Comparison of ENCODE assay signal across 22 cellular contexts in genomic region chr1:20475002-20475401, GRCh38. TPM values are rescaled to one million over a fixed set of nuclear protein-coding genes. Genes with fewer than 3 reads are reported as not detected.
A peak's percentile ranks its signal among the peaks of the same experiment; 100 is the strongest.
DNase-seq lines count a peak whose midpoint lies in the region; ATAC-seq and TF ChIP-seq lines count a peak whose summit lies in the region.
"Had no signal": no experiment of that assay in that cellular context is flagged by ENCODE, and none has a peak within 500 bp of the region (broad histone marks: within the 10 kb centered on the region; RNA-seq: fewer than 3 reads in every experiment).

No MANE protein-coding gene starts in this region.

- no peaks in the 10 kb centered on the region for H3K9me2 ChIP-seq in HCT116 (ENCODE audit: insufficient read depth)

- TF ChIP-seq POLR2A in HCT116 (IDR thresholded peaks at IDR 0.05; ENCODE audit: borderline replicate concordance, extremely low read depth, insufficient read depth, insufficient read length), result no peak

- H3K9me3 Mint-ChIP-seq in nephron (no peaks in the 10 kb centered on the region), WTC11 (no peaks in the 10 kb centered on the region)

- H4K20me1 ChIP-seq in HCT116 (ENCODE audit: insufficient read depth), result no peaks in the 10 kb centered on the region

- DNase-seq in HCT116 (ENCODE audit: low read depth, low spot score), result no peak
- DNase-seq in colonic mucosa, result no peak
- no peak for DNase-seq in WTC11 (ENCODE audit: low spot score)
- DNase-seq in NAMALWA (ENCODE audit: low spot score), result no peak
- DNase-seq in GM10266 (ENCODE audit: extremely low spot score), result no peak
- DNase-seq: ACHN; C1 segment of cervical spinal cord; DMS 273 treated with DMSO at 0.1 percent for 48 hours; GDM1; H7; MM.1S; NCI-H1092 treated with DMSO at 0.1 percent for 48 hours; NCI-H2081 treated with DMSO at 0.1 percent for 48 hours; NCI-H748 treated with DMSO at 0.1 percent for 48 hours; NK-92 treated with Interleukin-12 subunit alpha and Interleukin-12 subunit beta, amount 100 ng/mL, for 24 hours had no signal

- BruUV-seq in HCT116 (replicated peaks; lab: Mats Ljungman, UMichigan), result no TSS peak

- no peaks in the 10 kb centered on the region for H3K9me3 ChIP-seq in HCT116 (ENCODE audit: control insufficient read depth in 1 of 2, insufficient read depth in 1 of 2, low read depth in 1 of 2, low read length in 2 of 2)
- H3K9me3 ChIP-seq in colonic mucosa, result no peaks in the 10 kb centered on the region
- H3K9me3 ChIP-seq: Peyer's patch had no signal

- H3K4me3 Mint-ChIP-seq in nephron (no peak overlapping the region), WTC11 (no peak overlapping the region)

- no peak for ATAC-seq in HCT116
- ATAC-seq in GM21723 (IDR thresholded peaks at IDR 0.05; ENCODE audit: unreplicated experiment), result no peak
- ATAC-seq in WTC11, result no peak
- ATAC-seq: GM12878, Right ventricle myocardium inferior had no signal

- H3K36me3 Mint-ChIP-seq in nephron (ENCODE audit: low read depth) (no peaks in the 10 kb centered on the region), WTC11 (no peaks in the 10 kb centered on the region)

- H3K27ac Mint-ChIP-seq in nephron, result peak overlapping the region; percentile 3 to 97 (median 60)
- no peak overlapping the region for H3K27ac Mint-ChIP-seq in WTC11

- no peak for TF ChIP-seq CTCF in HCT116 (IDR thresholded peaks at IDR 0.05 in 2 of 3, conservative IDR thresholded peaks at IDR 0.05 in 1 of 3; ENCODE audit: borderline replicate concordance in 1 of 3, insufficient read depth in 1 of 3, low read depth in 2 of 3, low read length in 2 of 3)
- no peak for TF ChIP-seq CTCF in colonic mucosa (IDR thresholded peaks at IDR 0.05)
- TF ChIP-seq CTCF in nephron (IDR thresholded peaks at IDR 0.05; ENCODE audit: unreplicated experiment in 3 of 3), result no peak
- TF ChIP-seq CTCF in WTC11 (IDR thresholded peaks at IDR 0.05), result no peak
- no peak for TF ChIP-seq CTCF in GM10266 (IDR thresholded peaks at IDR 0.05; ENCODE audit: control insufficient read depth, insufficient read depth, low read depth, missing control alignments)

- RAD21 ChIA-PET in HCT116 (lab: Charles Lee; ENCODE audit: low non-redundant PET in 1 of 2, low total read pairs in 2 of 2, uncharacterized antibody in 2 of 2, unreplicated experiment in 2 of 2), result no interaction called here

- H3K36me3 ChIP-seq in HCT116 (ENCODE audit: control insufficient read depth in 1 of 2, insufficient read depth in 2 of 2, low read length in 2 of 2) (no peaks in the 10 kb centered on the region), colonic mucosa (no peaks in the 10 kb centered on the region)
- H3K36me3 ChIP-seq: Peyer's patch had no signal

- no peaks in the 10 kb centered on the region for H3K79me2 ChIP-seq in HCT116 (ENCODE audit: insufficient read depth, low read length)

- intact Hi-C loops in HCT116 (cut with micrococcal nuclease) (no loop called here), colonic mucosa (cut with DNase I) (no loop called here)

- H3K4me3 ChIP-seq in HCT116 (replicated peaks in 1 of 2; ENCODE audit: low read depth in 1 of 2, low read length in 2 of 2) (no peak overlapping the region), colonic mucosa (no peak overlapping the region)
- H3K4me3 ChIP-seq: GM12878, SK-N-MC had no signal

- H3K27me3 Mint-ChIP-seq in nephron (ENCODE audit: low read depth) (peaks cover 34% of the 10 kb centered on the region), WTC11 (ENCODE audit: low read depth) (peaks cover 13% of the 10 kb centered on the region)

- CTCF ChIA-PET in HCT116 (lab: Charles Lee) (no interaction called here), WTC11 (lab: Charles Lee) (interaction anchor here (1.4 kb wide), 1 partner anchor 9 kb away, joined by 5 read pairs; no protein-coding TSS in a partner anchor)

- POLR2A ChIA-PET in HCT116 (lab: Charles Lee), result no interaction called here
- POLR2A ChIA-PET in WTC11 (lab: Charles Lee), result no interaction called here

- no peak overlapping the region for H3K9ac ChIP-seq in HCT116 (ENCODE audit: low read length)
- H3K9ac ChIP-seq in colonic mucosa (ENCODE audit: low read depth in 2 of 2, low read length in 2 of 2), result peak overlapping the region; percentile 28 to 75

- H3K27ac ChIP-seq in HCT116 (ENCODE audit: low read depth, low read length) (no peak overlapping the region), colonic mucosa (peak overlapping the region; percentile 79), temporal lobe (ENCODE audit: low read depth, low read length) (peak overlapping the region; percentile 17)
- H3K27ac ChIP-seq: SK-N-MC had no signal

- peak overlapping the region; percentile 26; the same call in 1 of the 2 replicates for H3K4me2 ChIP-seq in HCT116 (ENCODE audit: low read length)

- no peak for TF ChIP-seq RAD21 in HCT116 (IDR thresholded peaks at IDR 0.05; ENCODE audit: low read depth)

- no peak overlapping the region for H2AFZ ChIP-seq in HCT116 (ENCODE audit: low read depth, low read length, poor library complexity, severe bottlenecking)

- H3K4me1 Mint-ChIP-seq in nephron, result peaks cover 50% of the 10 kb centered on the region
- peaks cover 45% of the 10 kb centered on the region for H3K4me1 Mint-ChIP-seq in WTC11

- H3K27me3 ChIP-seq in HCT116 (ENCODE audit: insufficient read depth, low read length), result no peaks in the 10 kb centered on the region
- H3K27me3 ChIP-seq in colonic mucosa, result peaks cover 4% of the 10 kb centered on the region

- peaks cover 41 to 50% of the 10 kb centered on the region in 2 experiments for H3K4me1 ChIP-seq in HCT116 (ENCODE audit: control insufficient read depth in 1 of 2, insufficient read depth in 2 of 2, low read length in 2 of 2)
- peaks cover 25% of the 10 kb centered on the region for H3K4me1 ChIP-seq in colonic mucosa

TF ChIP-seq in HCT116, 20 proteins besides CTCF, POLR2A, EP300 and RAD21 (continues in another document):
- TF ChIP-seq FOSL1 (IDR thresholded peaks at IDR 0.05; ENCODE audit: low read depth) (no peak), JUND (IDR thresholded peaks at IDR 0.05) (no peak), ELF1 (IDR thresholded peaks at IDR 0.05; ENCODE audit: borderline replicate concordance, low read depth) (no peak), REST (IDR thresholded peaks at IDR 0.05; ENCODE audit: low read depth) (no peak)

TF ChIP-seq in WTC11, 78 proteins besides CTCF, POLR2A, EP300 and RAD21 (continues in another document):
- TF ChIP-seq ARID4B (CRISPR knock-in tag; IDR thresholded peaks at IDR 0.05; ENCODE audit: borderline replicate concordance) (no peak), MAX (CRISPR knock-in tag; IDR thresholded peaks at IDR 0.05) (no peak), TCF7 (CRISPR knock-in tag; IDR thresholded peaks at IDR 0.05; ENCODE audit: low read depth) (no peak), NFE2L1 (CRISPR knock-in tag; IDR thresholded peaks at IDR 0.05) (no peak), ATF6 (CRISPR knock-in tag; IDR thresholded peaks at IDR 0.05) (no peak), GRHL2 (CRISPR knock-in tag; IDR thresholded peaks at IDR 0.05; ENCODE audit: insufficient replicate concordance, severe bottlenecking) (no peak)

RNA-seq across cellular contexts. Expression of gene CAMK2N1, which starts 11.0 kb away (rescaled TPM):
- total RNA-seq in HCT116 (2021; ENCODE audit: unreplicated experiment), result 20.5 TPM
- 12.3 and 14.2 TPM in 2 replicates for polyA plus RNA-seq in HCT116 (2012)
- 100 to 1,000 TPM; 133 to 182 TPM for total RNA-seq in colonic mucosa
- 74.3 TPM for total RNA-seq in temporal lobe
- 10.0 to 10.9 TPM (median 10.1 TPM) in 3 replicates for total RNA-seq in WTC11 (2021)
- polyA plus RNA-seq: GM12878 had no signal

RNA-seq across cellular contexts. Expression of gene MUL1, which starts 32.9 kb away (rescaled TPM):
- 24.7 TPM for total RNA-seq in HCT116 (2021; ENCODE audit: unreplicated experiment)
- polyA plus RNA-seq in HCT116 (2012), result 19.2 and 21.0 TPM in 2 replicates
- 10 to 100 TPM; 29.8 to 34.1 TPM for total RNA-seq in colonic mucosa
- total RNA-seq in temporal lobe, result 17.9 TPM
- 21.0 to 22.2 TPM (median 21.9 TPM) in 3 replicates for total RNA-seq in WTC11 (2021)
